26 cellular contexts compared by ENCODE assay signal in the genomic region with DNA sequence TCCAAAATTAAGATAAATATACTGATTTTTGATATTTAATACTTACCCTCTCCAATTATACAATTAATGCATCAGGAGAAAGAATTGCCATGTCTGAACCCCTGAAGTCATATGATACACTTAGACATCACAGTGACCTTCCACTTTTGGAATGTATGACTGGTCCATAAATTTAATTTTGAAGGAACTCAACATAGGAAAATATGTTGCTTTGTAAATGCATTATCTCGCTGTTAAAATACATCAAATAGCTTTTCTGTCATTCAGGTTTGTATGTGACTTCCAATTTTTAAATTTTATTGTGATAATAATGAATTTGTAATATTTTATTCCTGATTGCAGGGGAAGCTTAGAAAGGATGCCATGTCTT.
A peak's percentile ranks its signal among the peaks of the same experiment; 100 is the strongest.
DNase-seq lines count a peak whose midpoint lies in the region; ATAC-seq and TF ChIP-seq lines count a peak whose summit lies in the region.
"Had no signal": no experiment of that assay in that cellular context is flagged by ENCODE, and none has a peak within 500 bp of the region (broad histone marks: within the 10 kb centered on the region; RNA-seq: fewer than 3 reads in every experiment).

No MANE protein-coding gene starts in this region.

- H3K4me1 ChIP-seq in A673 (ENCODE audit: insufficient read depth, low read length, poor library complexity, severe bottlenecking) = peaks cover 15% of the 10 kb centered on the region
- no peaks in the 10 kb centered on the region for H3K4me1 ChIP-seq in BE2C
- H3K4me1 ChIP-seq: pancreas, suprapubic skin had no signal

- H3K27me3 Mint-ChIP-seq in activated T-cell treated with anti-CD3 and anti-CD28 coated beads, Interleukin-2, amount 50 U/mL, for 4 hours (ENCODE audit: low read depth) = no peaks in the 10 kb centered on the region
- H3K27me3 Mint-ChIP-seq: activated naive CD4-positive, alpha-beta T cell treated with anti-CD3 and anti-CD28 coated beads, Interleukin-2, amount 10 ng/mL, durations not matched to agents 7 days and 5 days had no signal

- intact Hi-C loops in A673 (cut with micrococcal nuclease; ENCODE audit: unreplicated experiment) = loop anchor here (10.0 kb wide), 1 partner anchor 859 kb away; no protein-coding TSS in a partner anchor

- H3K36me3 ChIP-seq in A673 (ENCODE audit: insufficient read depth, low read length, poor library complexity, severe bottlenecking) = no peaks in the 10 kb centered on the region
- H3K36me3 ChIP-seq in BE2C = no peaks in the 10 kb centered on the region
- H3K36me3 ChIP-seq: gastrocnemius medialis, pancreas, Peyer's patch, suprapubic skin had no signal

- no peak for TF ChIP-seq CTCF in A673 (conservative IDR thresholded peaks at IDR 0.05; ENCODE audit: low read depth, low read length)
- TF ChIP-seq CTCF in BE2C (IDR thresholded peaks at IDR 0.05; ENCODE audit: low read depth, low read length) = no peak

- H3K36me3 Mint-ChIP-seq in activated T-cell treated with anti-CD3 and anti-CD28 coated beads, Interleukin-2, amount 50 U/mL, for 4 hours (ENCODE audit: insufficient read depth) = no peaks in the 10 kb centered on the region
- H3K36me3 Mint-ChIP-seq: activated naive CD4-positive, alpha-beta T cell treated with anti-CD3 and anti-CD28 coated beads, Interleukin-2, amount 10 ng/mL, durations not matched to agents 7 days and 5 days had no signal

- no peak overlapping the region for H3K4me3 Mint-ChIP-seq in activated T-cell treated with anti-CD3 and anti-CD28 coated beads, Interleukin-2, amount 50 U/mL, for 4 hours
- H3K4me3 Mint-ChIP-seq: activated naive CD4-positive, alpha-beta T cell treated with anti-CD3 and anti-CD28 coated beads, Interleukin-2, amount 10 ng/mL, durations not matched to agents 7 days and 5 days; B cell; H9 had no signal

- H3K4me1 Mint-ChIP-seq in activated T-cell treated with anti-CD3 and anti-CD28 coated beads, Interleukin-2, amount 50 U/mL, for 4 hours (ENCODE audit: low read depth) = no peaks in the 10 kb centered on the region
- H3K4me1 Mint-ChIP-seq: activated naive CD4-positive, alpha-beta T cell treated with anti-CD3 and anti-CD28 coated beads, Interleukin-2, amount 10 ng/mL, durations not matched to agents 7 days and 5 days; B cell had no signal

- CTCF ChIA-PET in A673 (lab: Charles Lee) = no interaction called here

- H3K9me3 ChIP-seq in A673 (ENCODE audit: low read depth, low read length, poor library complexity, severe bottlenecking) (no peaks in the 10 kb centered on the region), BE2C (no peaks in the 10 kb centered on the region)
- H3K9me3 ChIP-seq: gastrocnemius medialis, pancreas, Peyer's patch, suprapubic skin had no signal

- POLR2A ChIA-PET in A673 (lab: Charles Lee; ENCODE audit: low non-redundant PET) = no interaction called here

- H3K27me3 ChIP-seq in A673 (replicated peaks; ENCODE audit: insufficient read depth, low read depth, low read length, poor library complexity) (no peaks in the 10 kb centered on the region), BE2C (no peaks in the 10 kb centered on the region)
- H3K27me3 ChIP-seq: gastrocnemius medialis, pancreas, Peyer's patch had no signal

- H3K9me3 Mint-ChIP-seq in activated T-cell treated with anti-CD3 and anti-CD28 coated beads, Interleukin-2, amount 50 U/mL, for 4 hours = peaks cover 7% of the 10 kb centered on the region
- H3K9me3 Mint-ChIP-seq: activated naive CD4-positive, alpha-beta T cell treated with anti-CD3 and anti-CD28 coated beads, Interleukin-2, amount 10 ng/mL, durations not matched to agents 7 days and 5 days; H9 had no signal

- ATAC-seq in activated T-cell treated with anti-CD3 and anti-CD28 coated beads, Interleukin-2, amount 50 U/mL, for 4 hours = no peak
- no peak for ATAC-seq in GM18873 (IDR thresholded peaks at IDR 0.05; ENCODE audit: low FRiP score, unreplicated experiment)
- ATAC-seq: gastrocnemius medialis, pancreas, sciatic nerve had no signal

- DNase-seq in EH (ENCODE audit: low read depth) = peak; percentile 67
- DNase-seq in RPMI7951 (ENCODE audit: low read depth) = peak; percentile 69
- DNase-seq in dedifferentiated amniotic fluid mesenchymal stem cell (ENCODE audit: extremely low spot score) = peak; percentile 36
- DNase-seq in myocyte (ENCODE audit: low read depth) = peak; percentile 30
- DNase-seq in activated T-cell treated with anti-CD3 and anti-CD28 coated beads, Interleukin-2, amount 50 U/mL, for 4 hours = no peak
- no peak for DNase-seq in A673 (ENCODE audit: low spot score)
- DNase-seq in BE2C = no peak
- DNase-seq: activated CD4-positive, alpha-beta T cell treated with anti-CD3 and anti-CD28 coated beads, Interleukin-2, amount 50 U/mL, for 48 hours; activated naive CD4-positive, alpha-beta T cell treated with anti-CD3 and anti-CD28 coated beads, Interleukin-2, amount 10 ng/mL, durations not matched to agents 7 days and 5 days; activated T-cell treated with anti-CD3 and anti-CD28 coated beads, Interleukin-2, amount 50 U/mL, for 1 hour; effector memory CD4-positive, alpha-beta T cell; gastrocnemius medialis; H9; left ventricle myocardium superior; NCI-H2171; NCI-H748 treated with DMSO at 0.1 percent for 48 hours; pancreas; Peyer's patch; stimulated activated CD4-positive, alpha-beta T cell treated with anti-CD3 and anti-CD28 coated beads, Interleukin-4, amount 100 ng/mL, for 4 hours; stimulated activated CD8-positive, alpha-beta memory T cell treated with anti-CD3 and anti-CD28 coated beads, Interleukin-4, amount 100 ng/mL, for 48 hours; T-helper 1 cell had no signal

- BruUV-seq in A673 (replicated peaks; lab: Mats Ljungman, UMichigan) = no TSS peak

- H3K27ac ChIP-seq in A673 (ENCODE audit: low read depth, low read length, poor library complexity, severe bottlenecking) = no peak overlapping the region
- H3K27ac ChIP-seq: gastrocnemius medialis, KMS-11, pancreas, Peyer's patch, suprapubic skin had no signal

- H3K4me3 ChIP-seq in A673 (ENCODE audit: low read depth, low read length, poor library complexity, severe bottlenecking) (no peak overlapping the region), BE2C (ENCODE audit: low read depth, low read length) (no peak overlapping the region)
- H3K4me3 ChIP-seq: gastrocnemius medialis, pancreas, Peyer's patch, suprapubic skin had no signal

Comparison
In these comparisons a context has a peak if more than half of its experiments do, and no peak if none do; other contexts are left out.
1. DNase-seq: peak in EH (single experiment), RPMI7951 (single experiment), dedifferentiated amniotic fluid mesenchymal stem cell (single experiment) and myocyte (single experiment); none in activated T-cell treated with anti-CD3 and anti-CD28 coated beads, Interleukin-2, amount 50 U/mL, for 4 hours (single experiment), A673 (single experiment) and BE2C (single experiment).